In genomic region chr2:128367601-128368359, GRCh38 we compare ENCODE assay signal across 14 cellular contexts. TPM values are rescaled to one million over a fixed set of nuclear protein-coding genes. Genes with fewer than 3 reads are reported as not detected.
DNase-seq lines count a peak whose midpoint lies in the region; ATAC-seq and TF ChIP-seq lines count a peak whose summit lies in the region.
"Had no signal": no experiment of that assay in that cellular context is flagged by ENCODE, and none has a peak within 500 bp of the region (broad histone marks: within the 10 kb centered on the region; RNA-seq: fewer than 3 reads in every experiment).

No MANE protein-coding gene starts in this region.

- H3K9ac ChIP-seq in neural progenitor cell (no peak overlapping the region), mammary epithelial cell (ENCODE audit: insufficient read depth, low read length) (no peak overlapping the region)
- H3K9ac ChIP-seq: BLaER1 treated with 17β-estradiol and CSF1 and Interleukin-3, amounts not matched to agents 10 nM and 100 nM had no signal

- ATAC-seq in lower lobe of right lung = no peak

- H3K4me1 ChIP-seq in neural progenitor cell (peaks cover 29% of the 10 kb centered on the region), tibial artery (peaks cover 0 to 30% (median 17%) of the 10 kb centered on the region in 4 donors), mammary epithelial cell (ENCODE audit: insufficient read depth, low read length) (peaks cover 23% of the 10 kb centered on the region), lower lobe of right lung (peaks cover 25% of the 10 kb centered on the region)

- H3K79me2 ChIP-seq in neural progenitor cell (ENCODE audit: low read depth) = no peaks in the 10 kb centered on the region
- no peaks in the 10 kb centered on the region for H3K79me2 ChIP-seq in mammary epithelial cell (ENCODE audit: insufficient read depth, low read length)

- no peak for TF ChIP-seq CTCF in brain (conservative IDR thresholded peaks at IDR 0.05)
- TF ChIP-seq CTCF in neural progenitor cell (IDR thresholded peaks at IDR 0.05) = no peak
- no peak for TF ChIP-seq CTCF in tibial artery (IDR thresholded peaks at IDR 0.05)
- TF ChIP-seq CTCF in mammary epithelial cell (conservative IDR thresholded peaks at IDR 0.05 in 1 of 2, IDR thresholded peaks at IDR 0.05 in 1 of 2; ENCODE audit: extremely low read depth in 1 of 2, insufficient read depth in 1 of 2, low read depth in 1 of 2, low read length in 2 of 2) = no peak
- TF ChIP-seq CTCF in lower lobe of right lung (IDR thresholded peaks at IDR 0.05) = no peak

- H3K4me3 Mint-ChIP-seq in brain (no peak overlapping the region), neural progenitor cell (peak overlapping the region; percentile 18)
- H3K4me3 Mint-ChIP-seq: IgD-negative memory B cell had no signal

- peaks cover 81% of the 10 kb centered on the region for H3K4me1 Mint-ChIP-seq in brain
- peaks cover 83% of the 10 kb centered on the region for H3K4me1 Mint-ChIP-seq in neural progenitor cell

- H3K4me2 ChIP-seq in neural progenitor cell (no peak overlapping the region), mammary epithelial cell (ENCODE audit: insufficient read depth, low read depth, low read length) (no peak overlapping the region)
- H3K4me2 ChIP-seq: BLaER1 treated with 17β-estradiol and CSF1 and Interleukin-3, amounts not matched to agents 10 nM and 100 nM had no signal

- H2AFZ ChIP-seq in neural progenitor cell (replicated peaks) (no peak overlapping the region), mammary epithelial cell (ENCODE audit: low read depth, low read length) (no peak overlapping the region)

- CTCF ChIA-PET in mammary epithelial cell (lab: Charles Lee; ENCODE audit: low non-redundant PET) = no interaction called here

- H3K4me3 ChIP-seq in neural progenitor cell (no peak overlapping the region), tibial artery (no peak overlapping the region), mammary epithelial cell (replicated peaks in 1 of 3; ENCODE audit: insufficient read depth in 1 of 3, low read depth in 2 of 3, low read length in 3 of 3) (no peak overlapping the region), lower lobe of right lung (no peak overlapping the region)
- H3K4me3 ChIP-seq: BLaER1 treated with 17β-estradiol and CSF1 and Interleukin-3, amounts not matched to agents 10 nM and 100 nM had no signal

- no peaks in the 10 kb centered on the region for H4K20me1 ChIP-seq in neural progenitor cell (ENCODE audit: low read depth)
- H4K20me1 ChIP-seq in mammary epithelial cell (ENCODE audit: insufficient read depth, low read length) = no peaks in the 10 kb centered on the region
- H4K20me1 ChIP-seq: BLaER1 treated with 17β-estradiol and CSF1 and Interleukin-3, amounts not matched to agents 10 nM and 100 nM had no signal

- 96% methylated on average over 6 of the region's 23 CpGs for WGBS in mammary epithelial cell (ENCODE audit: low coverage, missing lambda C conversion rate)

- H3K9me3 Mint-ChIP-seq in brain (peaks cover 0 to 10% (median 0%) of the 10 kb centered on the region in 5 experiments), neural progenitor cell (no peaks in the 10 kb centered on the region)
- H3K9me3 Mint-ChIP-seq: IgD-negative memory B cell had no signal

- no peak overlapping the region for H3K27ac ChIP-seq in neural progenitor cell
- H3K27ac ChIP-seq in tibial artery = no peak overlapping the region
- no peak overlapping the region for H3K27ac ChIP-seq in mammary epithelial cell (ENCODE audit: insufficient read depth, low read depth, low read length)
- no peak overlapping the region for H3K27ac ChIP-seq in lower lobe of right lung
- H3K27ac ChIP-seq: BLaER1 treated with 17β-estradiol and CSF1 and Interleukin-3, amounts not matched to agents 10 nM and 100 nM had no signal

- H3K36me3 Mint-ChIP-seq in brain (no peaks in the 10 kb centered on the region), neural progenitor cell (no peaks in the 10 kb centered on the region)

- H3K9me3 ChIP-seq in neural progenitor cell (ENCODE audit: low read depth) = no peaks in the 10 kb centered on the region
- no peaks in the 10 kb centered on the region for H3K9me3 ChIP-seq in tibial artery
- no peaks in the 10 kb centered on the region for H3K9me3 ChIP-seq in mammary epithelial cell (replicated peaks; ENCODE audit: insufficient read depth, low read length)
- no peaks in the 10 kb centered on the region for H3K9me3 ChIP-seq in lower lobe of right lung
- H3K9me3 ChIP-seq: BLaER1 treated with 17β-estradiol and CSF1 and Interleukin-3, amounts not matched to agents 10 nM and 100 nM had no signal

- DNase-seq in activated effector memory CD4-positive, alpha-beta T cell treated with anti-CD3 and anti-CD28 coated beads, Interleukin-2, amount 50 U/mL, for 16 hours = peak; percentile 54
- no peak for DNase-seq in activated effector memory CD4-positive, alpha-beta T cell treated with Interleukin-2 at 50 U/mL for 16 hours
- no peak for DNase-seq in neural progenitor cell (ENCODE audit: low spot score)
- DNase-seq in tibial artery = peak; percentile 17 to 60
- DNase-seq in effector CD8-positive, alpha-beta T cell (lab: John Stamatoyannopoulos, UW) = no peak
- no peak for DNase-seq in mammary epithelial cell
- no peak for DNase-seq in lower lobe of right lung
- DNase-seq: NCI-H1436 treated with DMSO at 0.1 percent for 48 hours, NCI-H2081, NCI-H526, SIG-M5 had no signal

- H3K27me3 ChIP-seq in neural progenitor cell (no peaks in the 10 kb centered on the region), tibial artery (no peaks in the 10 kb centered on the region), mammary epithelial cell (ENCODE audit: insufficient read depth, low read length) (no peaks in the 10 kb centered on the region), lower lobe of right lung (ENCODE audit: low read depth) (no peaks in the 10 kb centered on the region)

- in situ Hi-C loops in mammary epithelial cell (cut with MboI; ENCODE audit: low sequenced_read_pairs in 2 of 2) = no loop called here

- H3K36me3 ChIP-seq in neural progenitor cell (no peaks in the 10 kb centered on the region), tibial artery (no peaks in the 10 kb centered on the region), mammary epithelial cell (ENCODE audit: insufficient read depth, low read length) (no peaks in the 10 kb centered on the region), lower lobe of right lung (no peaks in the 10 kb centered on the region)
- H3K36me3 ChIP-seq: BLaER1 treated with 17β-estradiol and CSF1 and Interleukin-3, amounts not matched to agents 10 nM and 100 nM had no signal

- H3F3A ChIP-seq in neural progenitor cell (ENCODE audit: low read depth) = peaks cover 29% of the 10 kb centered on the region

- H3K27ac Mint-ChIP-seq in brain (peak overlapping the region in 3 of 5 experiments; percentile 42 to 96 (median 54)), neural progenitor cell (peak overlapping the region; percentile 100)
- H3K27ac Mint-ChIP-seq: IgD-negative memory B cell had no signal

- no TSS peak for BruUV-seq in mammary epithelial cell (replicated peaks; lab: Mats Ljungman, UMichigan)

- no peaks in the 10 kb centered on the region for H3K27me3 Mint-ChIP-seq in brain
- H3K27me3 Mint-ChIP-seq in neural progenitor cell (ENCODE audit: insufficient read depth, low read depth) = peaks cover 11% of the 10 kb centered on the region

- dilution Hi-C loops in mammary epithelial cell (cut with HindIII; ENCODE audit: low sequenced_read_pairs) = no loop called here

- intact Hi-C loops in tibial artery (cut with DNase I; ENCODE audit: low total_unique reads) (no loop called here), mammary epithelial cell (cut with micrococcal nuclease) (no loop called here), lower lobe of right lung (cut with DNase I) (no loop called here)

RNA-seq across cellular contexts. Expression of gene HS6ST1, which starts 49.1 kb away (rescaled TPM):
- 64.3 TPM for polyA plus RNA-seq in brain (ENCODE audit: insufficient read depth, low read depth, low replicate concordance)
- total RNA-seq in neural progenitor cell (ENCODE audit: low replicate concordance) = 31.1 and 71.0 TPM in 2 replicates
- 10 to 100 TPM; 22.7 to 61.0 TPM for total RNA-seq in mammary epithelial cell
- polyA plus RNA-seq in mammary epithelial cell = 13.2 TPM
- polyA minus RNA-seq in mammary epithelial cell = 11.2 TPM
- total RNA-seq in lower lobe of right lung = 26.3 TPM

Comparison
In these comparisons a context has a peak if more than half of its experiments do, and no peak if none do; other contexts are left out.
1. DNase-seq: peak in activated effector memory CD4-positive, alpha-beta T cell treated with anti-CD3 and anti-CD28 coated beads, Interleukin-2, amount 50 U/mL, for 16 hours (single experiment) and tibial artery (2 of 2); none in activated effector memory CD4-positive, alpha-beta T cell treated with Interleukin-2 at 50 U/mL for 16 hours (single experiment), neural progenitor cell (single experiment), effector CD8-positive, alpha-beta T cell (single experiment), mammary epithelial cell (single experiment) and lower lobe of right lung (single experiment).